1 cellular context compared by ENCODE assay signal in the genomic region with DNA sequence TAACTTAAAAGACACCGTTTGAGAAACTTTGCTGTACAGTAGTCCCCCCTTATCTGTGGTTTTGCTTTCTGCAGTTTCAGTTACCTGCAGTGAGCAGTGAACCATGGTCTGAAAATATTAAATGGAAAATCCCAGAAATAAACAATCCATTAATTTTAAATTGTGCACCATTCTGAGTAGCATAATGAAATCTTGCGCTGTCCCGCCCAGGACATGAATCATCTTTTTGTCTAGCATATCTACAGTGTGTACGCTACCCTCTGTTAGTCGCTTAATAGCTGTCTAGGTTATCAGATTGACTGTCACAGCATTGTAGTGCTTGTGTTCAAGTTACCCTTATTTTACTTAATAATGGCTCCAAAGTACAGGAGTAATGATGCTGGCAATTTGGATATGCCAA.
TF ChIP-seq lines count a peak whose summit lies in the region.

No MANE protein-coding gene starts in this region.

TF ChIP-seq in IMR-90, 13 proteins besides CTCF, POLR2A, EP300 and RAD21:
- no peak for TF ChIP-seq SMC3 (IDR thresholded peaks at IDR 0.05; ENCODE audit: low read depth, low read length)
